In the genomic region with DNA sequence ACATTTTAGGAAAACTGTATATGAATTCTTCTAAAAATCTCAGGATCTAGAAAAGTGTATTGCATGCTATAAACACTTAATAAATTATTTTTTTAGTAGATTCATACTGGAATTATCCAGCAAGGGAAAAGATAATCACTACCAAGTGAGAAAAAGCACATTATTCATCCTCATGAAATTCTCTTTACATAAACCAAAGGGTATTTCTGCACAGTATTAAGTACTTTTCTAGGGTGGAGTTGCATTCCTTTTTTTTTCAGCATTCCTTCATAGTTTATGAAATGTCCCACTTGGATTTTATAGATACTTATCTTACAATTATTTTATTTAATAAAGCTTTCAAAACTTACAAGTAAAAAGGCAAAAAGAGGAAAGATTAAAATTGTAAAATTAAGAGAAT, we compare ENCODE assay signal across 22 cellular contexts.
"Had no signal": no experiment of that assay in that cellular context is flagged by ENCODE, and none has a peak within 500 bp of the region (broad histone marks: within the 10 kb centered on the region; RNA-seq: fewer than 3 reads in every experiment).

No MANE protein-coding gene starts in this region.

- DNase-seq: activated CD4-positive, CD25-positive, alpha-beta regulatory T cell treated with anti-CD3 and anti-CD28 coated beads, Interleukin-2, amount 50 U/mL, for 72 hours; activated CD8-positive, alpha-beta memory T cell treated with anti-CD3 and anti-CD28 coated beads for 24 hours; activated CD8-positive, alpha-beta memory T cell treated with anti-CD3 and anti-CD28 coated beads, Interleukin-2, amount 50 U/mL, for 48 hours; activated effector memory CD4-positive, alpha-beta T cell treated with anti-CD3 and anti-CD28 coated beads, Interleukin-2, amount 50 U/mL, for 16 hours; activated naive CD4-positive, alpha-beta T cell treated with anti-CD3 and anti-CD28 coated beads, Interleukin-2, amount 50 U/mL, for 16 hours; activated T-cell treated with anti-CD3 and anti-CD28 coated beads, Interleukin-2, amount 50 U/mL, for 48 hours; effector CD8-positive, alpha-beta T cell; foreskin fibroblast; glutamatergic neuron; kidney; left lung; midbrain; retina; stimulated activated CD4-positive, alpha-beta T cell treated with anti-CD3 and anti-CD28 coated beads, Interleukin-2, amount 100 ng/mL, for 24 hours; stimulated activated naive CD4-positive, alpha-beta T cell treated with Interleukin-2 at 50 U/mL for 16 hours; substantia nigra; T-helper 1 cell; T1000; tibial artery had no signal

- H3K9me3 ChIP-seq: ascending aorta, esophagus muscularis mucosa, left lung, tibial artery had no signal

- H3K27ac ChIP-seq: ascending aorta, left lung, tibial artery, VCaP had no signal

- H3K4me3 ChIP-seq: ascending aorta, esophagus muscularis mucosa, left lung, tibial artery had no signal

- H3K27me3 ChIP-seq: ascending aorta, esophagus muscularis mucosa, left lung, tibial artery had no signal

- H3K36me3 ChIP-seq: ascending aorta, esophagus muscularis mucosa, left lung, tibial artery had no signal

- H3K4me1 ChIP-seq: ascending aorta, left lung, tibial artery had no signal
